ENCODE assay signal across 31 cellular contexts in the genomic region with DNA sequence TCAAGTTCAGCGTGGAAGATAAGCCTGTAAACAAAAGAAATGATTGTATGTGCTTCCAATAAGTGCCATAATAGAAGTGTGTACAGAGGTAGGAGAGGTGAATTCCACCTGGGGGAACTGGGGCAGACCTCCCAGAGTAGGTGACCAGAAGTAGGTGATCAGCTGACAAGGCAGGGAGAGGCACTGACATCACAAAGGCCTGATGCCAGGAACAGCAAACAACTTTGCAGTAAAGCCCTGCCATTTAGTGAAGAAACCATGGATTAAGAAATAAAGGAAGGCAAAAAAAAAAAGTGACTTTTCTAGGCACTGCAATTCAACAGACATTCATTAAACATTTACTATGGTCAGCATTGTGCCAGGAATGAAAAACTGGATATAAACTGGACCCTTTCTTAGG. TPM values are rescaled to one million over a fixed set of nuclear protein-coding genes. Genes with fewer than 3 reads are reported as not detected.
DNase-seq lines count a peak whose midpoint lies in the region; ATAC-seq and TF ChIP-seq lines count a peak whose summit lies in the region.
"Had no signal": no experiment of that assay in that cellular context is flagged by ENCODE, and none has a peak within 500 bp of the region (broad histone marks: within the 10 kb centered on the region; RNA-seq: fewer than 3 reads in every experiment).

No MANE protein-coding gene starts in this region.

- peak; percentile 67 for DNase-seq in HT-29 (ENCODE audit: low spot score)
- peak; percentile 73 to 94 (median 86) for DNase-seq in right lobe of liver
- peak; percentile 50 for DNase-seq in stomach
- DNase-seq in hippocampal formation (lab: John Stamatoyannopoulos, UW): no peak
- DNase-seq in DMS79 treated with DMSO at 0.1 percent for 48 hours (lab: John Stamatoyannopoulos, UW): no peak
- DNase-seq in trophoblast cell: no peak
- no peak for DNase-seq in HFFc6
- DNase-seq: activated CD4-positive, alpha-beta T cell treated with anti-CD3 and anti-CD28 coated beads, Interleukin-2, amount 50 U/mL, for 4 hours; activated CD8-positive, alpha-beta memory T cell treated with anti-CD3 and anti-CD28 coated beads, Interleukin-2, amount 10 ng/mL, durations not matched to agents 7 days and 5 days; activated T-cell treated with anti-CD3 and anti-CD28 coated beads, Interleukin-2, amount 50 U/mL, for 48 hours; C1 segment of cervical spinal cord; DMS79; esophagus squamous epithelium; foreskin melanocyte; GDM1; heart right ventricle; Kasumi-1; mesenchymal stem cell; NCI-H1436 treated with DMSO at 0.1 percent for 48 hours; NCI-H446 treated with DMSO at 0.1 percent for 48 hours; sigmoid colon; stimulated activated CD4-positive, alpha-beta T cell treated with anti-CD3 and anti-CD28 coated beads, Interleukin-4, amount 100 ng/mL, for 1 hour; T-helper 1 cell; tibial artery had no signal

- no peak overlapping the region for H2AFZ ChIP-seq in trophoblast cell (ENCODE audit: insufficient read depth, low read length, poor library complexity)

- H3K4ac ChIP-seq in trophoblast cell (ENCODE audit: low read depth, low read length): no peak overlapping the region

- no peak for TF ChIP-seq EP300 in stomach (IDR thresholded peaks at IDR 0.05)

- no peaks in the 10 kb centered on the region for H3K36me3 ChIP-seq in duodenal mucosa (ENCODE audit: control insufficient read depth in 1 of 2, insufficient read depth in 2 of 2, low read length in 2 of 2)
- H3K36me3 ChIP-seq in right lobe of liver: peaks cover 0 to 20% (median 0%) of the 10 kb centered on the region in 4 donors
- no peaks in the 10 kb centered on the region for H3K36me3 ChIP-seq in stomach
- H3K36me3 ChIP-seq in trophoblast cell (ENCODE audit: control insufficient read depth in 1 of 2, insufficient read depth in 2 of 2, low read length in 2 of 2): no peaks in the 10 kb centered on the region
- H3K36me3 ChIP-seq: esophagus squamous epithelium, heart right ventricle, neutrophil, prostate gland, sigmoid colon, tibial artery had no signal

- H3K4me1 ChIP-seq in duodenal mucosa (ENCODE audit: control insufficient read depth in 1 of 2, insufficient read depth in 2 of 2, low read length in 2 of 2) (peaks cover 9 to 12% of the 10 kb centered on the region in 2 donors), right lobe of liver (peaks cover 0 to 48% (median 6%) of the 10 kb centered on the region in 4 donors), stomach (peaks cover 0 to 12% (median 4%) of the 10 kb centered on the region in 4 donors), trophoblast cell (ENCODE audit: control insufficient read depth in 1 of 2, insufficient read depth in 2 of 2, low read length in 2 of 2) (no peaks in the 10 kb centered on the region)
- H3K4me1 ChIP-seq: esophagus squamous epithelium, heart right ventricle, prostate gland, tibial artery had no signal

- peaks cover 21% of the 10 kb centered on the region for H3K9me3 Mint-ChIP-seq in HFFc6

- H2BK5ac ChIP-seq in trophoblast cell (ENCODE audit: low read depth, low read length, poor library complexity): no peak overlapping the region

- no peaks in the 10 kb centered on the region for H3K27me3 Mint-ChIP-seq in HFFc6 (ENCODE audit: insufficient read depth)

- no peaks in the 10 kb centered on the region for H3K79me1 ChIP-seq in trophoblast cell (ENCODE audit: low read length)

- TF ChIP-seq CTCF in right lobe of liver (IDR thresholded peaks at IDR 0.05) (no peak), stomach (IDR thresholded peaks at IDR 0.05) (no peak), HFFc6 (IDR thresholded peaks at IDR 0.05) (no peak)

- H3K23ac ChIP-seq in trophoblast cell (ENCODE audit: low read length): no peak overlapping the region

- no peak overlapping the region for H4K8ac ChIP-seq in trophoblast cell (ENCODE audit: low read depth, low read length)

- H3K4me1 Mint-ChIP-seq in HFFc6 (ENCODE audit: low read depth): no peaks in the 10 kb centered on the region
- H3K4me1 Mint-ChIP-seq: activated CD8-positive, alpha-beta memory T cell treated with anti-CD3 and anti-CD28 coated beads, Interleukin-2, amount 10 ng/mL, durations not matched to agents 7 days and 5 days had no signal

- H3K27ac ChIP-seq in duodenal mucosa (ENCODE audit: low read depth, low read length): peak overlapping the region; percentile 71
- H3K27ac ChIP-seq in right lobe of liver: peak overlapping the region; percentile 84 to 95 (median 94)
- H3K27ac ChIP-seq in stomach: peak overlapping the region in 1 of 5 donors; percentile 32
- no peak overlapping the region for H3K27ac ChIP-seq in trophoblast cell (ENCODE audit: low read depth, low read length)
- H3K27ac ChIP-seq: esophagus squamous epithelium, heart right ventricle, neutrophil, prostate gland, sigmoid colon, tibial artery had no signal

- peak; percentile 81 to 90 (median 86) for ATAC-seq in right lobe of liver
- ATAC-seq: activated CD4-positive, CD25-positive, alpha-beta regulatory T cell treated with anti-CD3 and anti-CD28 coated beads, Interleukin-2, amount 50 U/mL, for 24 hours; activated CD8-positive, alpha-beta memory T cell treated with anti-CD3 and anti-CD28 coated beads, Interleukin-2, amount 10 ng/mL, durations not matched to agents 7 days and 5 days; heart right ventricle had no signal

- 30% methylated on average over 1 of the region's 1 CpG for WGBS in right lobe of liver (ENCODE audit: insufficient coverage, low coverage, low lambda C conversion rate, missing lambda C conversion rate)
- WGBS in stomach, 5 donors: 17 to 44% (median 29%) methylated on average over 1 of the region's 1 CpG
- WGBS in trophoblast cell (ENCODE audit: extremely low coverage, insufficient coverage, insufficient read length): no CpG with 5 or more reads among the region's 1 CpG

- TF ChIP-seq POLR2A in right lobe of liver (IDR thresholded peaks at IDR 0.05): peak; percentile 81
- TF ChIP-seq POLR2A in stomach (IDR thresholded peaks at IDR 0.05): no peak

- no peaks in the 10 kb centered on the region for H3K36me3 Mint-ChIP-seq in HFFc6 (ENCODE audit: low read depth)
- H3K36me3 Mint-ChIP-seq: activated CD8-positive, alpha-beta memory T cell treated with anti-CD3 and anti-CD28 coated beads, Interleukin-2, amount 10 ng/mL, durations not matched to agents 7 days and 5 days had no signal

- no peak overlapping the region for H3K4me2 ChIP-seq in trophoblast cell (ENCODE audit: low read length)

- no peak overlapping the region for H2AK5ac ChIP-seq in trophoblast cell (ENCODE audit: low read length)

- no peak overlapping the region for H4K12ac ChIP-seq in trophoblast cell (ENCODE audit: low read depth, low read length)

- H3K4me3 ChIP-seq in duodenal mucosa (ENCODE audit: low read depth in 1 of 2, low read length in 2 of 2): peak overlapping the region; percentile 54 to 62
- peak overlapping the region; percentile 38 to 51 (median 47) for H3K4me3 ChIP-seq in right lobe of liver
- H3K4me3 ChIP-seq in stomach: no peak overlapping the region
- H3K4me3 ChIP-seq in trophoblast cell (ENCODE audit: low read depth, low read length): no peak overlapping the region
- H3K4me3 ChIP-seq: esophagus squamous epithelium, heart right ventricle, prostate gland, sigmoid colon, tibial artery had no signal

- no peaks in the 10 kb centered on the region for H3K79me2 ChIP-seq in trophoblast cell (ENCODE audit: control insufficient read depth, insufficient read depth, low read length, poor library complexity)

- H4K91ac ChIP-seq in trophoblast cell (ENCODE audit: low read depth, low read length): no peak overlapping the region

- no peaks in the 10 kb centered on the region for H3K9me3 ChIP-seq in duodenal mucosa (ENCODE audit: control insufficient read depth in 1 of 2, low read length in 2 of 2)
- no peaks in the 10 kb centered on the region for H3K9me3 ChIP-seq in right lobe of liver
- H3K9me3 ChIP-seq in stomach: no peaks in the 10 kb centered on the region
- H3K9me3 ChIP-seq in trophoblast cell (ENCODE audit: insufficient read depth, low read depth, low read length): no peaks in the 10 kb centered on the region
- H3K9me3 ChIP-seq: esophagus squamous epithelium, neutrophil, prostate gland, sigmoid colon, tibial artery had no signal

- peak overlapping the region; percentile 61 to 67 for H3K9ac ChIP-seq in duodenal mucosa (ENCODE audit: low read depth in 1 of 2, low read length in 2 of 2)
- H3K9ac ChIP-seq in trophoblast cell (ENCODE audit: low read length): no peak overlapping the region

- H3K27ac Mint-ChIP-seq in HFFc6: no peak overlapping the region
- H3K27ac Mint-ChIP-seq: activated CD8-positive, alpha-beta memory T cell treated with anti-CD3 and anti-CD28 coated beads, Interleukin-2, amount 10 ng/mL, durations not matched to agents 7 days and 5 days had no signal

- H2BK120ac ChIP-seq in trophoblast cell (ENCODE audit: insufficient read depth, low read length, poor library complexity): no peak overlapping the region

- no peak overlapping the region for H2BK12ac ChIP-seq in trophoblast cell (ENCODE audit: low read length)

- H3K27me3 ChIP-seq in duodenal mucosa (ENCODE audit: control insufficient read depth in 1 of 2, insufficient read depth in 2 of 2, low read length in 2 of 2): no peaks in the 10 kb centered on the region
- no peaks in the 10 kb centered on the region for H3K27me3 ChIP-seq in right lobe of liver
- H3K27me3 ChIP-seq in stomach: no peaks in the 10 kb centered on the region
- H3K27me3 ChIP-seq in trophoblast cell (ENCODE audit: insufficient read depth, low read length): no peaks in the 10 kb centered on the region
- H3K27me3 ChIP-seq: esophagus squamous epithelium, heart right ventricle, neutrophil, sigmoid colon, tibial artery had no signal

- intact Hi-C loops in right lobe of liver (cut with DNase I): no loop called here
- intact Hi-C loops in stomach (cut with DNase I; ENCODE audit: low total_unique reads): no loop called here

- no peak overlapping the region for H3K14ac ChIP-seq in trophoblast cell (ENCODE audit: low read length)

- H3K18ac ChIP-seq in trophoblast cell (ENCODE audit: low read length): no peak overlapping the region

- H3K4me3 Mint-ChIP-seq in HFFc6: no peak overlapping the region
- H3K4me3 Mint-ChIP-seq: activated CD8-positive, alpha-beta memory T cell treated with anti-CD3 and anti-CD28 coated beads, Interleukin-2, amount 10 ng/mL, durations not matched to agents 7 days and 5 days had no signal

RNA-seq across cellular contexts. Expression of gene NR1H4, which starts 31.2 kb away (rescaled TPM):
- 0.10 and 0.20 TPM in 2 replicates for total RNA-seq in HT-29 (2014; rRNA removed; shearing (Covaris generic))
- 10 to 100 TPM; 52.4 to 81.7 (median 62.6) TPM for total RNA-seq in right lobe of liver
- 1 to 10 TPM in 3 of 5 donors, not detected in 2; 2.9 to 6.7 (median 3.5) TPM for total RNA-seq in stomach
- polyA plus RNA-seq in stomach: under 1 TPM in 2 of 3 donors, not detected in 1; 0.46 to 1.00 TPM
- polyA plus RNA-seq in trophoblast cell (2013): not detected in 2 replicates
- not detected for total RNA-seq in HFFc6 (2021; fragmentation: NEBNext Ultra II Directional; extraction: Animal tissue kit (Norgen Biotek cat#: 25700))
- total RNA-seq: activated CD8-positive, alpha-beta memory T cell treated with anti-CD3 and anti-CD28 coated beads, Interleukin-2, amount 10 ng/mL, durations not matched to agents 7 days and 5 days; astrocyte; cardiac septum; dermis microvascular lymphatic vessel endothelial cell; esophagus squamous epithelium; prostate gland; sigmoid colon had no signal
- polyA plus RNA-seq: heart right ventricle had no signal

Comparison
In these comparisons a context has a peak if more than half of its experiments do, and no peak if none do; other contexts are left out.
1. DNase-seq: peak in HT-29 (single experiment), right lobe of liver (3 of 3) and stomach (single experiment); none in hippocampal formation (0 of 2), DMS79 treated with DMSO at 0.1 percent for 48 hours (single experiment), trophoblast cell (0 of 2) and HFFc6 (single experiment).
2. H3K4me3 ChIP-seq: peak in duodenal mucosa (2 of 2) and right lobe of liver (3 of 3); none in stomach (0 of 4) and trophoblast cell (single experiment).
3. RNA of gene NR1H4, which starts 31.2 kb away (total RNA-seq): 52.4 to 81.7 TPM in right lobe of liver; 2.9 to 6.7 TPM in stomach, 0.10 to 0.20 TPM in HT-29 and not detected in HFFc6; every median in the first group is over 4 times any median in the second.